ENCODE assay signal across 12 cellular contexts in genomic region chr3:188385295-188385694, GRCh38.
A peak's percentile ranks its signal among the peaks of the same experiment; 100 is the strongest.
DNase-seq lines count a peak whose midpoint lies in the region; ATAC-seq and TF ChIP-seq lines count a peak whose summit lies in the region.
"Had no signal": no experiment of that assay in that cellular context is flagged by ENCODE, and none has a peak within 500 bp of the region (broad histone marks: within the 10 kb centered on the region; RNA-seq: fewer than 3 reads in every experiment).

No MANE protein-coding gene starts in this region.

- TF ChIP-seq CTCF in CD14-positive monocyte (IDR thresholded peaks at IDR 0.05) (no peak), chondrocyte (IDR thresholded peaks at IDR 0.05) (no peak), neural crest cell (conservative IDR thresholded peaks at IDR 0.05) (no peak)

- H3K9me3 Mint-ChIP-seq in CD14-positive monocyte, result no peaks in the 10 kb centered on the region
- no peaks in the 10 kb centered on the region for H3K9me3 Mint-ChIP-seq in chondrocyte (ENCODE audit: low read depth)
- H3K9me3 Mint-ChIP-seq in neural crest cell, result peaks cover 6% of the 10 kb centered on the region

- ATAC-seq in HG02938 (IDR thresholded peaks at IDR 0.05; ENCODE audit: unreplicated experiment), result no peak
- no peak for ATAC-seq in HG02981 (IDR thresholded peaks at IDR 0.05; ENCODE audit: unreplicated experiment)

- H3K36me3 Mint-ChIP-seq in CD14-positive monocyte (peaks cover 2 to 9% of the 10 kb centered on the region in 2 donors), chondrocyte (ENCODE audit: low read depth) (peaks cover 1% of the 10 kb centered on the region), neural crest cell (ENCODE audit: low read depth) (peaks cover 7% of the 10 kb centered on the region)

- H3K27ac Mint-ChIP-seq in CD14-positive monocyte (peak overlapping the region; percentile 85 to 98 (median 93)), chondrocyte (ENCODE audit: unreplicated experiment) (peak overlapping the region; percentile 89), neural crest cell (ENCODE audit: unreplicated experiment) (peak overlapping the region; percentile 6)
- H3K27ac Mint-ChIP-seq: activated T-helper 1 cell treated with anti-CD3 and anti-CD28 coated beads, Interleukin-12 subunit alpha, Interleukin-12 subunit beta, Interleukin-2, Interleukin-4 antibody, amounts not matched to agents 30 ng/mL and 10 ng/mL and 1 ng/mL, durations not matched to agents 14 hours and 24 hours and 36 hours had no signal

- DNase-seq in CD14-positive monocyte (ENCODE audit: low spot score) (peak; percentile 55), MV-4-11 (lab: John Stamatoyannopoulos, UW) (peak; percentile 76), chondrocyte (ENCODE audit: low spot score) (no peak), neural crest cell (ENCODE audit: low read depth, low spot score) (no peak), mucosa of gallbladder (ENCODE audit: low spot score) (no peak)
- DNase-seq in stimulated activated naive CD4-positive, alpha-beta T cell treated with Interleukin-2 at 50 U/mL for 16 hours (lab: John Stamatoyannopoulos, UW), result no peak
- DNase-seq: NCI-H1092 treated with DMSO at 0.1 percent for 48 hours, NCI-H2227 treated with DMSO at 0.1 percent for 48 hours, pancreas had no signal

- H3K4me1 Mint-ChIP-seq in CD14-positive monocyte, result peaks cover 48% of the 10 kb centered on the region
- peaks cover 67% of the 10 kb centered on the region for H3K4me1 Mint-ChIP-seq in chondrocyte (ENCODE audit: low read depth)
- H3K4me1 Mint-ChIP-seq in neural crest cell, result peaks cover 35% of the 10 kb centered on the region

- intact Hi-C loops in CD14-positive monocyte (cut with micrococcal nuclease), result no loop called here

- H3K27me3 Mint-ChIP-seq in CD14-positive monocyte (ENCODE audit: low read depth in 3 of 3) (no peaks in the 10 kb centered on the region), chondrocyte (ENCODE audit: low read depth) (no peaks in the 10 kb centered on the region), neural crest cell (ENCODE audit: low read depth) (no peaks in the 10 kb centered on the region)

- H3K4me3 Mint-ChIP-seq in CD14-positive monocyte (peak overlapping the region; percentile 0 to 43), chondrocyte (ENCODE audit: unreplicated experiment) (no peak overlapping the region), neural crest cell (no peak overlapping the region)
- H3K4me3 Mint-ChIP-seq: activated T-helper 1 cell treated with anti-CD3 and anti-CD28 coated beads, Interleukin-12 subunit alpha, Interleukin-12 subunit beta, Interleukin-2, Interleukin-4 antibody, amounts not matched to agents 30 ng/mL and 10 ng/mL and 1 ng/mL, durations not matched to agents 14 hours and 24 hours and 36 hours had no signal

Comparison
In these comparisons a context has a peak if more than half of its experiments do, and no peak if none do; other contexts are left out.
1. DNase-seq: peak in CD14-positive monocyte (single experiment) and MV-4-11 (single experiment); none in chondrocyte (single experiment), neural crest cell (single experiment), stimulated activated naive CD4-positive, alpha-beta T cell treated with Interleukin-2 at 50 U/mL for 16 hours (single experiment) and mucosa of gallbladder (single experiment).
2. H3K27ac Mint-ChIP-seq: peak in every context shown above with its lines; median percentile 93 in CD14-positive monocyte; 89 in chondrocyte; 6 in neural crest cell.
3. H3K4me3 Mint-ChIP-seq: peak in CD14-positive monocyte (2 of 2); none in chondrocyte (single experiment) and neural crest cell (single experiment).